In the genomic region with DNA sequence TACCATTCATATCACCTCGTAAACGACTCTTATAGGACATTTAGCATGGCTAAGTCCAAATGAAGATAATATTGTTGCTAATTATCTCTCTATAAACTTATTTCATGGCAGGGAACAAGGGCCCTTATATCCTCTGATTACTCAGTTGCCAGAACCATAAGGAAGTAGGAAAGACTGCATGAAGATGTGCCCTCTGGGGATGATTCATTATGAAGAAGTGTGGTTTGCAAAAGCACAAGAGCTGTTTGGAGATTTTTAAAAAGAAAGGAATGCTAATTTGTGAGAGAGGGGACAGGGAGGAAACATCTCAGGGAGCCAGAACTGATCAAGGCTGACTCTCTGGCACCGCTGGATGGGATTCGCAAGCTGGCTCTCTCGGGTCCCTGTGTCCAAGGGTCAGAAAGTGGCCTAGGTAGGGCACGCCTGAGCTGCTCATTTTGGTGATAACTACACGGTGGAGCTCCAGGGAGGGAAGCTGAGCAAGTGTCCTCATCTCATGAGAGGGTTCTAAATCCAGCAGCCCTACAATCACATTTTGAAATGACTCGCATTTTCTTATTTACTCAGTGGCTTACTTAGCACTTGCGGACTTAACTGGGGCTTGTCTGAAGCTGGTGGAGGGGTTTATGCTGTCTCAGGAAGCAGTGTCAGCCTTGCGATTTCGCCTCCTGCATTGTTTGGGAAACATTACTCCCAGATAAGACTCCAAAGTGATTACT, we compare ENCODE assay signal across 15 cellular contexts.
DNase-seq lines count a peak whose midpoint lies in the region; ATAC-seq lines count a peak whose summit lies in the region.
"Had no signal": no experiment of that assay in that cellular context is flagged by ENCODE, and none has a peak within 500 bp of the region (broad histone marks: within the 10 kb centered on the region; RNA-seq: fewer than 3 reads in every experiment).

No MANE protein-coding gene starts in this region.

- H3K4me3 ChIP-seq in SK-N-MC = peak overlapping the region; percentile 45
- H3K4me3 ChIP-seq in aorta (ENCODE audit: low read length in 2 of 2) = no peak overlapping the region
- H3K4me3 ChIP-seq: upper lobe of right lung had no signal

- no peak overlapping the region for H3K27ac Mint-ChIP-seq in activated naive CD8-positive, alpha-beta T cell treated with anti-CD3 and anti-CD28 coated beads, Interleukin-2, amount 50 U/mL, for 24 hours
- no peak overlapping the region for H3K27ac Mint-ChIP-seq in activated naive CD8-positive, alpha-beta T cell treated with anti-CD3 and anti-CD28 coated beads for 36 hours
- H3K27ac Mint-ChIP-seq in stimulated activated memory B cell treated with anti-CD40 and anti-IgM and Interleukin-4, amounts not matched to agents 10 μg/mL and 1 μg/mL and 100 μg/mL, for 72 hours = peak overlapping the region; percentile 56
- H3K27ac Mint-ChIP-seq: activated CD8-positive, alpha-beta T cell treated with anti-CD3 and anti-CD28 coated beads for 36 hours; activated naive CD8-positive, alpha-beta T cell; dendritic cell treated with granulocyte-macrophage colony-stimulating factor and Interleukin-4, amounts not matched to agents 40 ng/mL and 50 ng/mL, for 4 days had no signal

- H3K4me1 ChIP-seq in aorta (ENCODE audit: control insufficient read depth in 1 of 2, insufficient read depth in 2 of 2, low read length in 2 of 2) = no peaks in the 10 kb centered on the region
- H3K4me1 ChIP-seq: upper lobe of right lung had no signal

- H3K4me1 Mint-ChIP-seq in activated naive CD8-positive, alpha-beta T cell treated with anti-CD3 and anti-CD28 coated beads, Interleukin-2, amount 50 U/mL, for 24 hours = peaks cover 4% of the 10 kb centered on the region
- H3K4me1 Mint-ChIP-seq in activated naive CD8-positive, alpha-beta T cell treated with anti-CD3 and anti-CD28 coated beads for 36 hours = peaks cover under 1% of the 10 kb centered on the region
- H3K4me1 Mint-ChIP-seq in stimulated activated memory B cell treated with anti-CD40 and anti-IgM and Interleukin-4, amounts not matched to agents 10 μg/mL and 1 μg/mL and 100 μg/mL, for 72 hours = peaks cover 38% of the 10 kb centered on the region

- peak; percentile 36 for ATAC-seq in activated naive CD8-positive, alpha-beta T cell treated with anti-CD3 and anti-CD28 coated beads, Interleukin-2, amount 50 U/mL, for 24 hours
- ATAC-seq in stimulated activated memory B cell treated with anti-CD40 and anti-IgM and Interleukin-4, amounts not matched to agents 10 μg/mL and 1 μg/mL and 100 μg/mL, for 72 hours = no peak
- ATAC-seq in aorta (ENCODE audit: low FRiP score) = no peak
- ATAC-seq in GM21360 (IDR thresholded peaks at IDR 0.05; ENCODE audit: unreplicated experiment) = no peak
- ATAC-seq: activated CD8-positive, alpha-beta T cell treated with anti-CD3 and anti-CD28 coated beads for 36 hours; left ventricle myocardium superior; upper lobe of right lung had no signal

- DNase-seq in activated naive CD8-positive, alpha-beta T cell treated with anti-CD3 and anti-CD28 coated beads, Interleukin-2, amount 50 U/mL, for 24 hours = no peak
- DNase-seq in activated naive CD8-positive, alpha-beta T cell treated with anti-CD3 and anti-CD28 coated beads for 36 hours = no peak
- DNase-seq in SK-N-MC (ENCODE audit: low read depth, low spot score) = peak; percentile 67
- DNase-seq in foreskin melanocyte = peak; percentile 92
- DNase-seq in aorta = no peak
- DNase-seq in NCI-H1105 (lab: John Stamatoyannopoulos, UW) = no peak
- DNase-seq: activated CD8-positive, alpha-beta T cell treated with anti-CD3 and anti-CD28 coated beads for 36 hours; left ventricle myocardium superior; NCI-H2029 treated with DMSO at 0.1 percent for 48 hours; T-helper 2 cell; upper lobe of right lung had no signal

- H3K27me3 Mint-ChIP-seq in activated naive CD8-positive, alpha-beta T cell treated with anti-CD3 and anti-CD28 coated beads, Interleukin-2, amount 50 U/mL, for 24 hours = no peaks in the 10 kb centered on the region
- H3K27me3 Mint-ChIP-seq in activated naive CD8-positive, alpha-beta T cell treated with anti-CD3 and anti-CD28 coated beads for 36 hours = no peaks in the 10 kb centered on the region
- H3K27me3 Mint-ChIP-seq in stimulated activated memory B cell treated with anti-CD40 and anti-IgM and Interleukin-4, amounts not matched to agents 10 μg/mL and 1 μg/mL and 100 μg/mL, for 72 hours = peaks cover 7% of the 10 kb centered on the region
- H3K27me3 Mint-ChIP-seq: activated naive CD8-positive, alpha-beta T cell had no signal

- no peaks in the 10 kb centered on the region for H3K36me3 Mint-ChIP-seq in activated naive CD8-positive, alpha-beta T cell treated with anti-CD3 and anti-CD28 coated beads, Interleukin-2, amount 50 U/mL, for 24 hours (ENCODE audit: low read depth)
- H3K36me3 Mint-ChIP-seq in activated naive CD8-positive, alpha-beta T cell treated with anti-CD3 and anti-CD28 coated beads for 36 hours = no peaks in the 10 kb centered on the region
- H3K36me3 Mint-ChIP-seq in stimulated activated memory B cell treated with anti-CD40 and anti-IgM and Interleukin-4, amounts not matched to agents 10 μg/mL and 1 μg/mL and 100 μg/mL, for 72 hours = peaks cover 6% of the 10 kb centered on the region
- H3K36me3 Mint-ChIP-seq: activated naive CD8-positive, alpha-beta T cell had no signal

- no peak overlapping the region for H3K27ac ChIP-seq in SK-N-MC
- H3K27ac ChIP-seq in aorta (ENCODE audit: low read depth in 1 of 2, low read length in 2 of 2) = no peak overlapping the region
- H3K27ac ChIP-seq: upper lobe of right lung had no signal

- intact Hi-C loops in aorta (cut with DNase I) = no loop called here

- H3K27me3 ChIP-seq in aorta (ENCODE audit: control insufficient read depth in 1 of 2, insufficient read depth in 2 of 2, low read length in 1 of 2) = no peaks in the 10 kb centered on the region
- H3K27me3 ChIP-seq: upper lobe of right lung had no signal

- no peaks in the 10 kb centered on the region for H3K9me3 ChIP-seq in SK-N-MC (ENCODE audit: low read depth, low read length)
- peaks cover 3% of the 10 kb centered on the region for H3K9me3 ChIP-seq in aorta (ENCODE audit: control insufficient read depth, low read length)
- H3K9me3 ChIP-seq: upper lobe of right lung had no signal

- no peak overlapping the region for H3K4me3 Mint-ChIP-seq in activated naive CD8-positive, alpha-beta T cell treated with anti-CD3 and anti-CD28 coated beads, Interleukin-2, amount 50 U/mL, for 24 hours
- no peak overlapping the region for H3K4me3 Mint-ChIP-seq in activated naive CD8-positive, alpha-beta T cell treated with anti-CD3 and anti-CD28 coated beads for 36 hours
- H3K4me3 Mint-ChIP-seq in stimulated activated memory B cell treated with anti-CD40 and anti-IgM and Interleukin-4, amounts not matched to agents 10 μg/mL and 1 μg/mL and 100 μg/mL, for 72 hours = no peak overlapping the region
- H3K4me3 Mint-ChIP-seq: activated CD8-positive, alpha-beta T cell treated with anti-CD3 and anti-CD28 coated beads for 36 hours; activated naive CD8-positive, alpha-beta T cell; dendritic cell treated with granulocyte-macrophage colony-stimulating factor and Interleukin-4, amounts not matched to agents 40 ng/mL and 50 ng/mL, for 4 days had no signal

- 65 to 66% methylated on average over 11 of the region's 11 CpGs for WGBS in aorta, 2 donors

- H3K9me3 Mint-ChIP-seq in activated naive CD8-positive, alpha-beta T cell treated with anti-CD3 and anti-CD28 coated beads, Interleukin-2, amount 50 U/mL, for 24 hours = peaks cover 10% of the 10 kb centered on the region
- peaks cover 5% of the 10 kb centered on the region for H3K9me3 Mint-ChIP-seq in activated naive CD8-positive, alpha-beta T cell treated with anti-CD3 and anti-CD28 coated beads for 36 hours
- peaks cover 5% of the 10 kb centered on the region for H3K9me3 Mint-ChIP-seq in stimulated activated memory B cell treated with anti-CD40 and anti-IgM and Interleukin-4, amounts not matched to agents 10 μg/mL and 1 μg/mL and 100 μg/mL, for 72 hours
- H3K9me3 Mint-ChIP-seq: dendritic cell treated with granulocyte-macrophage colony-stimulating factor and Interleukin-4, amounts not matched to agents 40 ng/mL and 50 ng/mL, for 4 days had no signal

- no peaks in the 10 kb centered on the region for H3K36me3 ChIP-seq in SK-N-MC (ENCODE audit: insufficient read depth, low read length)
- H3K36me3 ChIP-seq in aorta (ENCODE audit: control insufficient read depth in 1 of 2, insufficient read depth in 2 of 2, low read length in 1 of 2) = no peaks in the 10 kb centered on the region
- H3K36me3 ChIP-seq: upper lobe of right lung had no signal

- H3K9ac ChIP-seq in SK-N-MC (ENCODE audit: insufficient read length) = no peak overlapping the region

Comparison
In these comparisons a context has a peak if more than half of its experiments do, and no peak if none do; other contexts are left out.
1. DNase-seq: peak in SK-N-MC (single experiment) and foreskin melanocyte (single experiment); none in activated naive CD8-positive, alpha-beta T cell treated with anti-CD3 and anti-CD28 coated beads, Interleukin-2, amount 50 U/mL, for 24 hours (single experiment), activated naive CD8-positive, alpha-beta T cell treated with anti-CD3 and anti-CD28 coated beads for 36 hours (single experiment), aorta (0 of 2) and NCI-H1105 (single experiment).